Comparison of ENCODE assay signal across 9 cellular contexts in genomic region chr20:50194831-50195523, GRCh38. TPM values are rescaled to one million over a fixed set of nuclear protein-coding genes. Genes with fewer than 3 reads are reported as not detected.
DNase-seq lines count a peak whose midpoint lies in the region; ATAC-seq and TF ChIP-seq lines count a peak whose summit lies in the region.
"Had no signal": no experiment of that assay in that cellular context is flagged by ENCODE, and none has a peak within 500 bp of the region (broad histone marks: within the 10 kb centered on the region; RNA-seq: fewer than 3 reads in every experiment).

No MANE protein-coding gene starts in this region.

- no peak overlapping the region for H3K4me3 Mint-ChIP-seq in activated CD4-positive, alpha-beta T cell treated with anti-CD3 and anti-CD28 coated beads, Interleukin-2, amount 10 ng/mL, durations not matched to agents 7 days and 5 days
- peak overlapping the region; percentile 93 for H3K4me3 Mint-ChIP-seq in activated T-helper 2 cell treated with anti-CD3 and anti-CD28 coated beads, Interferon-gamma antibody, Interleukin-2, Interleukin-4, amounts not matched to agents 10 μg/mL and 5 μg/mL and 100 μg/mL, durations not matched to agents 14 hours and 24 hours and 36 hours (ENCODE audit: low read depth)

- POLR2A ChIA-PET in activated CD4-positive, alpha-beta T cell treated with anti-CD3 and anti-CD28 coated beads, Interleukin-2, amount 10 ng/mL, durations not matched to agents 7 days and 5 days (lab: Charles Lee), result no interaction called here

- TF ChIP-seq POLR2A in gastroesophageal sphincter (IDR thresholded peaks at IDR 0.05), result peak; percentile 0 to 11

- no peak for DNase-seq in activated CD4-positive, alpha-beta T cell treated with anti-CD3 and anti-CD28 coated beads, Interleukin-2, amount 10 ng/mL, durations not matched to agents 7 days and 5 days
- no peak for DNase-seq in activated CD4-positive, alpha-beta T cell treated with anti-CD3 and anti-CD28 coated beads for 48 hours
- no peak for DNase-seq in activated T-helper 2 cell treated with anti-CD3 and anti-CD28 coated beads, Interferon-gamma antibody, Interleukin-2, Interleukin-4, amounts not matched to agents 10 μg/mL and 5 μg/mL and 100 μg/mL, durations not matched to agents 14 hours and 24 hours and 36 hours (ENCODE audit: low spot score)
- DNase-seq in NCI-H446 treated with DMSO at 0.1 percent for 48 hours (lab: John Stamatoyannopoulos, UW) (no peak), RKO (ENCODE audit: low spot score) (no peak)
- DNase-seq: T-helper 9 cell had no signal

- H3K36me3 ChIP-seq in gastroesophageal sphincter, result peaks cover 0 to 25% of the 10 kb centered on the region in 2 donors
- H3K36me3 ChIP-seq in subcutaneous abdominal adipose tissue (ENCODE audit: control insufficient read depth in 5 of 5, insufficient read depth in 5 of 5, low read length in 5 of 5), result peaks cover 0 to 20% (median 16%) of the 10 kb centered on the region in 5 donors

- H3K27me3 Mint-ChIP-seq in activated CD4-positive, alpha-beta T cell treated with anti-CD3 and anti-CD28 coated beads, Interleukin-2, amount 10 ng/mL, durations not matched to agents 7 days and 5 days, result no peaks in the 10 kb centered on the region
- no peaks in the 10 kb centered on the region for H3K27me3 Mint-ChIP-seq in activated T-helper 2 cell treated with anti-CD3 and anti-CD28 coated beads, Interferon-gamma antibody, Interleukin-2, Interleukin-4, amounts not matched to agents 10 μg/mL and 5 μg/mL and 100 μg/mL, durations not matched to agents 14 hours and 24 hours and 36 hours (ENCODE audit: low read depth)

- peaks cover 37% of the 10 kb centered on the region for H3K4me1 Mint-ChIP-seq in activated CD4-positive, alpha-beta T cell treated with anti-CD3 and anti-CD28 coated beads, Interleukin-2, amount 10 ng/mL, durations not matched to agents 7 days and 5 days
- H3K4me1 Mint-ChIP-seq in activated T-helper 2 cell treated with anti-CD3 and anti-CD28 coated beads, Interferon-gamma antibody, Interleukin-2, Interleukin-4, amounts not matched to agents 10 μg/mL and 5 μg/mL and 100 μg/mL, durations not matched to agents 14 hours and 24 hours and 36 hours (ENCODE audit: low read depth), result peaks cover 28% of the 10 kb centered on the region

- intact Hi-C loops in activated T-helper 2 cell treated with anti-CD3 and anti-CD28 coated beads, Interferon-gamma antibody, Interleukin-2, Interleukin-4, amounts not matched to agents 10 μg/mL and 5 μg/mL and 100 μg/mL, durations not matched to agents 14 hours and 24 hours and 36 hours (cut with micrococcal nuclease), result loop anchor here (5.0 kb wide), 3 partner anchors 92 to 377 kb away; no protein-coding TSS in a partner anchor

- H3K27me3 ChIP-seq in gastroesophageal sphincter (no peaks in the 10 kb centered on the region), subcutaneous abdominal adipose tissue (ENCODE audit: control insufficient read depth in 5 of 5, insufficient read depth in 4 of 5, low read length in 5 of 5) (peaks cover 0 to 5% (median 0%) of the 10 kb centered on the region in 5 donors)

- H3K4me3 ChIP-seq in gastroesophageal sphincter (peak overlapping the region in 1 of 2 donors; percentile 97), subcutaneous abdominal adipose tissue (ENCODE audit: low read depth in 1 of 5, low read length in 5 of 5) (peak overlapping the region; percentile 93 to 100 (median 94))

- H3K36me3 Mint-ChIP-seq in activated CD4-positive, alpha-beta T cell treated with anti-CD3 and anti-CD28 coated beads, Interleukin-2, amount 10 ng/mL, durations not matched to agents 7 days and 5 days (ENCODE audit: low read depth), result peaks cover 28% of the 10 kb centered on the region
- H3K36me3 Mint-ChIP-seq in activated T-helper 2 cell treated with anti-CD3 and anti-CD28 coated beads, Interferon-gamma antibody, Interleukin-2, Interleukin-4, amounts not matched to agents 10 μg/mL and 5 μg/mL and 100 μg/mL, durations not matched to agents 14 hours and 24 hours and 36 hours (ENCODE audit: low read depth), result peaks cover 29% of the 10 kb centered on the region

- CTCF ChIA-PET in activated CD4-positive, alpha-beta T cell treated with anti-CD3 and anti-CD28 coated beads, Interleukin-2, amount 10 ng/mL, durations not matched to agents 7 days and 5 days (lab: Charles Lee), result interaction anchor here (1.0 to 2.4 kb wide), 3 partner anchors 13 to 139 kb away, joined by 3 to 6 read pairs (median 4); no protein-coding TSS in a partner anchor

- ATAC-seq in gastroesophageal sphincter (no peak), GM18498 (IDR thresholded peaks at IDR 0.05; ENCODE audit: unreplicated experiment) (no peak)

- H3K9me3 Mint-ChIP-seq in activated CD4-positive, alpha-beta T cell treated with anti-CD3 and anti-CD28 coated beads, Interleukin-2, amount 10 ng/mL, durations not matched to agents 7 days and 5 days, result peaks cover 3% of the 10 kb centered on the region
- no peaks in the 10 kb centered on the region for H3K9me3 Mint-ChIP-seq in activated T-helper 2 cell treated with anti-CD3 and anti-CD28 coated beads, Interferon-gamma antibody, Interleukin-2, Interleukin-4, amounts not matched to agents 10 μg/mL and 5 μg/mL and 100 μg/mL, durations not matched to agents 14 hours and 24 hours and 36 hours

- H3K4me1 ChIP-seq in gastroesophageal sphincter (peaks cover 0 to 33% (median 8%) of the 10 kb centered on the region in 3 donors), subcutaneous abdominal adipose tissue (ENCODE audit: control insufficient read depth in 5 of 5, insufficient read depth in 5 of 5, low read length in 5 of 5) (peaks cover 14 to 65% (median 39%) of the 10 kb centered on the region in 5 donors)

- TF ChIP-seq CTCF in gastroesophageal sphincter (IDR thresholded peaks at IDR 0.05), result no peak

- H3K9ac ChIP-seq in subcutaneous abdominal adipose tissue (ENCODE audit: low read length in 5 of 5), result peak overlapping the region in 3 of 5 donors; percentile 95 to 99 (median 98)

- TF ChIP-seq EP300 in gastroesophageal sphincter (IDR thresholded peaks at IDR 0.05), result no peak

- H3K27ac Mint-ChIP-seq in activated CD4-positive, alpha-beta T cell treated with anti-CD3 and anti-CD28 coated beads, Interleukin-2, amount 10 ng/mL, durations not matched to agents 7 days and 5 days, result peak overlapping the region; percentile 20
- H3K27ac Mint-ChIP-seq in activated T-helper 2 cell treated with anti-CD3 and anti-CD28 coated beads, Interferon-gamma antibody, Interleukin-2, Interleukin-4, amounts not matched to agents 10 μg/mL and 5 μg/mL and 100 μg/mL, durations not matched to agents 14 hours and 24 hours and 36 hours, result peak overlapping the region; percentile 11

- WGBS in gastroesophageal sphincter (ENCODE audit: low coverage in 1 of 2), 2 donors, result 73 to 80% methylated on average over 3 of the region's 8 CpGs

- H3K9me3 ChIP-seq in gastroesophageal sphincter (peaks cover 0 to 4% (median 0%) of the 10 kb centered on the region in 3 donors), subcutaneous abdominal adipose tissue (ENCODE audit: control insufficient read depth in 5 of 5, low read length in 5 of 5) (peaks cover 0 to 5% (median 0%) of the 10 kb centered on the region in 5 donors)

- H3K27ac ChIP-seq in gastroesophageal sphincter (peak overlapping the region in 3 of 4 donors; percentile 99 to 100 (median 100)), subcutaneous abdominal adipose tissue (ENCODE audit: low read depth, low read length) (peak overlapping the region; percentile 99)

RNA-seq across cellular contexts. Expression of gene CEBPB, which starts 4.3 kb away (rescaled TPM):
- total RNA-seq in activated CD4-positive, alpha-beta T cell treated with anti-CD3 and anti-CD28 coated beads, Interleukin-2, amount 10 ng/mL, durations not matched to agents 7 days and 5 days, result 10 to 100 TPM; 17.9 to 24.1 TPM
- total RNA-seq in activated T-helper 2 cell treated with anti-CD3 and anti-CD28 coated beads, Interferon-gamma antibody, Interleukin-2, Interleukin-4, amounts not matched to agents 10 μg/mL and 5 μg/mL and 100 μg/mL, durations not matched to agents 14 hours and 24 hours and 36 hours, result 36.2 and 36.4 TPM in 2 replicates
- total RNA-seq in gastroesophageal sphincter, result 100 to 1,000 TPM in 3 of 4 donors, 10 to 100 TPM in 1; 85.2 to 125 (median 108) TPM

RNA-seq across cellular contexts. Expression of gene PEDS1, which starts 41.5 kb away (rescaled TPM):
- 10 to 100 TPM; 27.9 to 31.3 TPM for total RNA-seq in activated CD4-positive, alpha-beta T cell treated with anti-CD3 and anti-CD28 coated beads, Interleukin-2, amount 10 ng/mL, durations not matched to agents 7 days and 5 days
- 26.5 and 29.5 TPM in 2 replicates for total RNA-seq in activated T-helper 2 cell treated with anti-CD3 and anti-CD28 coated beads, Interferon-gamma antibody, Interleukin-2, Interleukin-4, amounts not matched to agents 10 μg/mL and 5 μg/mL and 100 μg/mL, durations not matched to agents 14 hours and 24 hours and 36 hours
- 10 to 100 TPM; 24.1 to 46.3 (median 31.8) TPM for total RNA-seq in gastroesophageal sphincter
